In genomic region chr2:207676827-207677354, GRCh38 we compare ENCODE assay signal across 10 cellular contexts. TPM values are rescaled to one million over a fixed set of nuclear protein-coding genes. Genes with fewer than 3 reads are reported as not detected.
DNase-seq lines count a peak whose midpoint lies in the region; ATAC-seq, FAIRE-seq and TF ChIP-seq lines count a peak whose summit lies in the region.
"Had no signal": no experiment of that assay in that cellular context is flagged by ENCODE, and none has a peak within 500 bp of the region (broad histone marks: within the 10 kb centered on the region; RNA-seq: fewer than 3 reads in every experiment).

No MANE protein-coding gene starts in this region.

- TF ChIP-seq CTCF in Loucy (conservative IDR thresholded peaks at IDR 0.05; ENCODE audit: low read length): no peak
- no peak for TF ChIP-seq CTCF in endothelial cell (IDR thresholded peaks at IDR 0.05; ENCODE audit: unreplicated experiment)

- ATAC-seq in GM18858 (IDR thresholded peaks at IDR 0.05; ENCODE audit: unreplicated experiment): no peak

- peak overlapping the region; percentile 61 for H2AFZ ChIP-seq in Loucy (ENCODE audit: low read length)

- peaks cover 9% of the 10 kb centered on the region for H3K4me1 ChIP-seq in Loucy (ENCODE audit: insufficient read depth, low read length, poor library complexity, severe bottlenecking)

- H3K36me3 Mint-ChIP-seq in endothelial cell (ENCODE audit: low read depth, unreplicated experiment): no peaks in the 10 kb centered on the region

- H3K9me2 ChIP-seq in Loucy (replicated peaks; ENCODE audit: low read depth, low read length): no peaks in the 10 kb centered on the region

- H3K27ac Mint-ChIP-seq in endothelial cell (ENCODE audit: unreplicated experiment): peak overlapping the region; percentile 95

- peak overlapping the region; percentile 30 for H3K4me2 ChIP-seq in Loucy (ENCODE audit: low read depth, low read length, poor library complexity, severe bottlenecking)

- no peaks in the 10 kb centered on the region for H3K9me3 ChIP-seq in Loucy (ENCODE audit: insufficient read depth, low read depth, low read length)

- no peaks in the 10 kb centered on the region for H3K79me2 ChIP-seq in Loucy (ENCODE audit: insufficient read depth, low read length)

- peak; percentile 49 for FAIRE-seq in GM18507 (lab: Jason Lieb, UNC)

- no peak overlapping the region for H3K4me3 ChIP-seq in Loucy (ENCODE audit: low read length, poor library complexity, severe bottlenecking)

- H3K27me3 Mint-ChIP-seq in endothelial cell (ENCODE audit: unreplicated experiment): no peaks in the 10 kb centered on the region

- no peaks in the 10 kb centered on the region for H3K36me3 ChIP-seq in Loucy (ENCODE audit: insufficient read depth, low read length)

- no peaks in the 10 kb centered on the region for H4K20me1 ChIP-seq in Loucy (ENCODE audit: insufficient read depth, low read length, poor library complexity, severe bottlenecking)

- DNase-seq in GM18507 (ENCODE audit: extremely low spot score, insufficient read length, low read depth) (no peak), endothelial cell (ENCODE audit: low spot score) (no peak), pulmonary artery endothelial cell (ENCODE audit: low read depth, low spot score) (peak; percentile 69), DMS79 treated with DMSO at 0.1 percent for 48 hours (lab: John Stamatoyannopoulos, UW) (no peak), HK-2 (ENCODE audit: unreplicated experiment) (no peak)
- DNase-seq in activated CD8-positive, alpha-beta memory T cell treated with anti-CD3 and anti-CD28 coated beads for 24 hours: no peak
- DNase-seq: hippocampal formation, NCI-H2029 had no signal

- H3K4me1 Mint-ChIP-seq in endothelial cell (ENCODE audit: unreplicated experiment): peaks cover 19% of the 10 kb centered on the region

- H3K27me3 ChIP-seq in Loucy (ENCODE audit: insufficient read depth, low read length, poor library complexity, severe bottlenecking): no peaks in the 10 kb centered on the region

- H3K9me3 Mint-ChIP-seq in endothelial cell (ENCODE audit: unreplicated experiment): no peaks in the 10 kb centered on the region

- peak overlapping the region; percentile 26 for H3K9ac ChIP-seq in Loucy (ENCODE audit: low read depth, low read length, poor library complexity, severe bottlenecking)

- H3K4me3 Mint-ChIP-seq in endothelial cell (ENCODE audit: unreplicated experiment): no peak overlapping the region

- no peaks in the 10 kb centered on the region for H3F3A ChIP-seq in Loucy (ENCODE audit: low read depth)

RNA-seq across cellular contexts. Expression of gene CCNYL1, which starts 34.5 kb away (rescaled TPM):
- total RNA-seq in endothelial cell (ENCODE audit: unreplicated experiment) (75.5 TPM), pulmonary artery endothelial cell (45.5 and 46.5 TPM in 2 replicates)

RNA-seq across cellular contexts. Expression of gene METTL21A, which starts 51.7 kb away (rescaled TPM):
- total RNA-seq in endothelial cell (ENCODE audit: unreplicated experiment): 14.9 TPM
- total RNA-seq in pulmonary artery endothelial cell: 21.9 and 23.8 TPM in 2 replicates
